10 cellular contexts compared by ENCODE assay signal in genomic region chr10:78470267-78471103, GRCh38.
DNase-seq lines count a peak whose midpoint lies in the region; ATAC-seq, FAIRE-seq and TF ChIP-seq lines count a peak whose summit lies in the region.
"Had no signal": no experiment of that assay in that cellular context is flagged by ENCODE, and none has a peak within 500 bp of the region (broad histone marks: within the 10 kb centered on the region; RNA-seq: fewer than 3 reads in every experiment).

No MANE protein-coding gene starts in this region.

- WGBS in pancreas, 2 donors: 73 to 75% methylated on average over 7 of the region's 7 CpGs

- H3K27ac Mint-ChIP-seq in activated T-helper 17 cell treated with anti-CD3 and anti-CD28 coated beads, Interleukin-2, amount 50 U/mL, for 72 hours: no peak overlapping the region
- H3K27ac Mint-ChIP-seq: CD8-positive, alpha-beta memory T cell had no signal

- no peak overlapping the region for H3K4me3 Mint-ChIP-seq in activated T-helper 17 cell treated with anti-CD3 and anti-CD28 coated beads, Interleukin-2, amount 50 U/mL, for 72 hours
- H3K4me3 Mint-ChIP-seq: CD8-positive, alpha-beta memory T cell had no signal

- H3K9me3 Mint-ChIP-seq in activated T-helper 17 cell treated with anti-CD3 and anti-CD28 coated beads, Interleukin-2, amount 50 U/mL, for 72 hours: no peaks in the 10 kb centered on the region

- H3K27me3 ChIP-seq in pancreas: no peaks in the 10 kb centered on the region
- H3K27me3 ChIP-seq in right atrium auricular region: no peaks in the 10 kb centered on the region
- H3K27me3 ChIP-seq: ascending aorta had no signal

- H3K4me1 Mint-ChIP-seq in activated T-helper 17 cell treated with anti-CD3 and anti-CD28 coated beads, Interleukin-2, amount 50 U/mL, for 72 hours: no peaks in the 10 kb centered on the region
- H3K4me1 Mint-ChIP-seq: CD8-positive, alpha-beta memory T cell had no signal

- H3K36me3 Mint-ChIP-seq in activated T-helper 17 cell treated with anti-CD3 and anti-CD28 coated beads, Interleukin-2, amount 50 U/mL, for 72 hours (ENCODE audit: low read depth): no peaks in the 10 kb centered on the region
- H3K36me3 Mint-ChIP-seq: CD8-positive, alpha-beta memory T cell had no signal

- POLR2A ChIA-PET in HEK293 (lab: Yijun Ruan, JAX): no interaction called here

- peak; percentile 26 for ATAC-seq in activated T-helper 17 cell treated with anti-CD3 and anti-CD28 coated beads, Interleukin-2, amount 50 U/mL, for 72 hours (replicated peaks)
- peak in 3 of 4 donors; percentile 40 to 66 (median 44) for ATAC-seq in pancreas
- no peak for ATAC-seq in GM18867 (IDR thresholded peaks at IDR 0.05; ENCODE audit: unreplicated experiment)
- no peak for ATAC-seq in activated CD4-positive, CD25-positive, alpha-beta regulatory T cell treated with anti-CD3 and anti-CD28 coated beads, Interleukin-2, amount 50 U/mL, for 24 hours

- CTCF ChIA-PET in HEK293 (lab: Yijun Ruan, JAX): interaction anchor here (0.6 kb wide), 1 partner anchor 179 kb away, joined by 3 read pairs; no protein-coding TSS in a partner anchor

- no peak for FAIRE-seq in pancreas (lab: Jason Lieb, UNC)

- H3K27ac ChIP-seq in HEK293 (ENCODE audit: extremely low read depth, low read depth, low read length) (0 out of 2 replicates have a peak overlapping the region, but pooled peaks have one; percentile 24), pancreas (no peak overlapping the region), right atrium auricular region (no peak overlapping the region)
- H3K27ac ChIP-seq: ascending aorta had no signal

- H3K4me3 ChIP-seq in HEK293 (ENCODE audit: low read depth, low read length): no peak overlapping the region
- H3K4me3 ChIP-seq in pancreas: no peak overlapping the region
- H3K4me3 ChIP-seq in right atrium auricular region: no peak overlapping the region
- H3K4me3 ChIP-seq: ascending aorta had no signal

- no peak for TF ChIP-seq CTCF in HEK293 (tag by site-specific recombination; IDR thresholded peaks at IDR 0.05)
- TF ChIP-seq CTCF in pancreas (IDR thresholded peaks at IDR 0.05): no peak
- no peak for TF ChIP-seq CTCF in right atrium auricular region (IDR thresholded peaks at IDR 0.05)

- H3K27me3 Mint-ChIP-seq in activated T-helper 17 cell treated with anti-CD3 and anti-CD28 coated beads, Interleukin-2, amount 50 U/mL, for 72 hours: no peaks in the 10 kb centered on the region

- H3K4me1 ChIP-seq in HEK293 (ENCODE audit: control insufficient read depth, insufficient read depth, low read length) (no peaks in the 10 kb centered on the region; the same call in 1 of the 2 replicates), pancreas (no peaks in the 10 kb centered on the region), right atrium auricular region (no peaks in the 10 kb centered on the region)
- H3K4me1 ChIP-seq: ascending aorta had no signal

- intact Hi-C loops in pancreas (cut with DNase I): no loop called here

- H3K9me3 ChIP-seq in HEK293 (ENCODE audit: control insufficient read depth, insufficient read depth, low read depth, low read length) (no peaks in the 10 kb centered on the region), pancreas (no peaks in the 10 kb centered on the region), right atrium auricular region (no peaks in the 10 kb centered on the region)
- H3K9me3 ChIP-seq: ascending aorta had no signal

- H3K36me3 ChIP-seq in HEK293 (ENCODE audit: control insufficient read depth in 2 of 2, insufficient read depth in 1 of 2, low read length in 2 of 2) (no peaks in the 10 kb centered on the region), pancreas (no peaks in the 10 kb centered on the region), right atrium auricular region (no peaks in the 10 kb centered on the region)
- H3K36me3 ChIP-seq: ascending aorta had no signal

- DNase-seq in NCI-H2107 treated with DMSO at 0.1 percent for 48 hours (lab: John Stamatoyannopoulos, UW; ENCODE audit: unreplicated experiment): peak; percentile 75
- DNase-seq in pancreas: no peak
- no peak for DNase-seq in NK-92 treated with Interleukin-12 subunit alpha and Interleukin-12 subunit beta, amount 100 ng/mL, for 24 hours (lab: John Stamatoyannopoulos, UW)
- DNase-seq in right atrium auricular region (ENCODE audit: low spot score): no peak
- DNase-seq: CD8-positive, alpha-beta memory T cell had no signal

TF ChIP-seq in HEK293, 187 proteins besides CTCF, POLR2A, EP300 and RAD21:
- TF ChIP-seq ZNF174 (tag by site-specific recombination; IDR thresholded peaks at IDR 0.05) (no peak), GLIS1 (tag by site-specific recombination; IDR thresholded peaks at IDR 0.05) (peak; percentile 75), ZIC2 (tag by site-specific recombination; IDR thresholded peaks at IDR 0.05) (peak; percentile 49)

Comparison
In these comparisons a context has a peak if more than half of its experiments do, and no peak if none do; other contexts are left out.
1. ATAC-seq: peak in activated T-helper 17 cell treated with anti-CD3 and anti-CD28 coated beads, Interleukin-2, amount 50 U/mL, for 72 hours (single experiment) and pancreas (3 of 4); none in GM18867 (single experiment) and activated CD4-positive, CD25-positive, alpha-beta regulatory T cell treated with anti-CD3 and anti-CD28 coated beads, Interleukin-2, amount 50 U/mL, for 24 hours (0 of 2).